25 cellular contexts compared by ENCODE assay signal in genomic region chr1:205257735-205258134, GRCh38. TPM values are rescaled to one million over a fixed set of nuclear protein-coding genes. Genes with fewer than 3 reads are reported as not detected.
DNase-seq lines count a peak whose midpoint lies in the region; ATAC-seq and TF ChIP-seq lines count a peak whose summit lies in the region.
"Had no signal": no experiment of that assay in that cellular context is flagged by ENCODE, and none has a peak within 500 bp of the region (broad histone marks: within the 10 kb centered on the region; RNA-seq: fewer than 3 reads in every experiment).

No MANE protein-coding gene starts in this region.

- H3K4me3 Mint-ChIP-seq in nephron progenitor cell: no peak overlapping the region
- H3K4me3 Mint-ChIP-seq: activated CD4-positive, alpha-beta T cell treated with anti-CD3 and anti-CD28 coated beads for 36 hours; CD4-positive, alpha-beta memory T cell; natural killer cell; stimulated activated effector memory CD8-positive, alpha-beta T cell treated with anti-CD3 and anti-CD28 coated beads, Interleukin-12 subunit alpha, Interleukin-12 subunit beta, amount 100 ng/mL, for 72 hours had no signal

- H3K36me3 Mint-ChIP-seq in nephron progenitor cell (ENCODE audit: low read depth): no peaks in the 10 kb centered on the region
- H3K36me3 Mint-ChIP-seq: CD4-positive, alpha-beta memory T cell; natural killer cell; stimulated activated effector memory CD8-positive, alpha-beta T cell treated with anti-CD3 and anti-CD28 coated beads, Interleukin-12 subunit alpha, Interleukin-12 subunit beta, amount 100 ng/mL, for 72 hours had no signal

- TF ChIP-seq CTCF in dorsolateral prefrontal cortex (IDR thresholded peaks at IDR 0.05 in 54 of 56, conservative IDR thresholded peaks at IDR 0.05 in 2 of 56; ENCODE audit: low read depth in 1 of 56, partially characterized antibody in 56 of 56) (peak in 1 of 56 donors; percentile 2), nephron progenitor cell (IDR thresholded peaks at IDR 0.05) (no peak)

- H3K9me3 Mint-ChIP-seq in nephron progenitor cell: no peaks in the 10 kb centered on the region
- H3K9me3 Mint-ChIP-seq: CD4-positive, alpha-beta memory T cell; natural killer cell; stimulated activated effector memory CD8-positive, alpha-beta T cell treated with anti-CD3 and anti-CD28 coated beads, Interleukin-12 subunit alpha, Interleukin-12 subunit beta, amount 100 ng/mL, for 72 hours had no signal

- no peak for ATAC-seq in GM19455 (IDR thresholded peaks at IDR 0.05; ENCODE audit: unreplicated experiment)
- ATAC-seq: activated CD4-positive, alpha-beta T cell treated with anti-CD3 and anti-CD28 coated beads for 36 hours; natural killer cell; stimulated activated effector memory CD8-positive, alpha-beta T cell treated with anti-CD3 and anti-CD28 coated beads, Interleukin-12 subunit alpha, Interleukin-12 subunit beta, amount 100 ng/mL, for 72 hours had no signal

- intact Hi-C loops in dorsolateral prefrontal cortex (cut with DNase I): loop anchor here (5.0 to 10.0 kb wide), 5 partner anchors 45 to 273 kb away; partner anchors contain the start of genes DSTYK (in 1 of the 2) and RBBP5 (in 1 of the 2)

- in situ Hi-C loops in SK-MEL-5 (cut with HindIII; ENCODE audit: low pct_unique_long_range_greater_than_20kb, low sequenced_read_pairs): no loop called here

- peaks cover 5% of the 10 kb centered on the region for H3K27me3 Mint-ChIP-seq in nephron progenitor cell (ENCODE audit: low read depth, poor library complexity)
- H3K27me3 Mint-ChIP-seq: activated CD4-positive, alpha-beta T cell treated with anti-CD3 and anti-CD28 coated beads for 36 hours; progenitor cell of endocrine pancreas had no signal

- DNase-seq in SK-MEL-5 (ENCODE audit: low read depth, low spot score) (peak; percentile 36), dorsolateral prefrontal cortex (no peak), nephron progenitor cell (no peak), superior temporal gyrus (ENCODE audit: extremely low spot score) (peak; percentile 72), NCI-H2227 (lab: John Stamatoyannopoulos, UW; ENCODE audit: unreplicated experiment) (no peak), SIG-M5 treated with dmso at 0.1 percent for 504 hours (lab: John Stamatoyannopoulos, UW; ENCODE audit: unreplicated experiment) (no peak)
- DNase-seq: activated CD4-positive, alpha-beta T cell treated with anti-CD3 and anti-CD28 coated beads for 36 hours; activated naive CD4-positive, alpha-beta T cell treated with anti-CD3 and anti-CD28 coated beads, Interleukin-2, amount 50 U/mL, for 16 hours; CD4-positive, alpha-beta memory T cell; effector memory CD4-positive, alpha-beta T cell; GOT3; kidney glomerular epithelial cell; natural killer cell; NCI-H1048; NCI-H187; NCI-H2227 treated with DMSO at 0.1 percent for 48 hours; SIG-M5; stimulated activated CD4-positive, alpha-beta T cell treated with anti-CD3 and anti-CD28 coated beads, Interleukin-2, amount 100 ng/mL, for 24 hours; T-helper 1 cell; thyroid gland had no signal

- H3K4me1 Mint-ChIP-seq in nephron progenitor cell: peaks cover 33% of the 10 kb centered on the region

- H3K27me3 ChIP-seq in dorsolateral prefrontal cortex: no peaks in the 10 kb centered on the region
- H3K27me3 ChIP-seq: esophagus muscularis mucosa, thyroid gland had no signal

- peak overlapping the region; percentile 76 to 100 (median 97) for H3K27ac ChIP-seq in dorsolateral prefrontal cortex
- H3K27ac ChIP-seq: esophagus muscularis mucosa, thyroid gland had no signal

- peak overlapping the region; percentile 57 for H3K27ac Mint-ChIP-seq in nephron progenitor cell
- H3K27ac Mint-ChIP-seq: activated CD4-positive, alpha-beta T cell treated with anti-CD3 and anti-CD28 coated beads for 36 hours; natural killer cell; progenitor cell of endocrine pancreas; stimulated activated effector memory CD8-positive, alpha-beta T cell treated with anti-CD3 and anti-CD28 coated beads, Interleukin-12 subunit alpha, Interleukin-12 subunit beta, amount 100 ng/mL, for 72 hours had no signal

- peak overlapping the region in 5 of 59 donors; percentile 6 to 34 (median 17) for H3K4me3 ChIP-seq in dorsolateral prefrontal cortex
- H3K4me3 ChIP-seq: esophagus muscularis mucosa, skin epidermis, thyroid gland had no signal

RNA-seq across cellular contexts. Expression of gene TMCC2, which starts 30.0 kb away (rescaled TPM):
- 22.1 and 26.5 TPM in 2 replicates for total RNA-seq in SK-MEL-5 (2014; rRNA removed; shearing (Covaris generic))
- 21.4 and 31.7 TPM in 2 replicates for polyA plus RNA-seq in SK-MEL-5 (2015; cell fraction: cytosol; rRNA removed)
- 17.6 and 26.0 TPM in 2 replicates for polyA plus RNA-seq in SK-MEL-5 (2015; cell fraction: nucleus; rRNA removed)
- 100 to 1,000 TPM in 42 of 120 experiments, 10 to 100 TPM in 78; 52.9 to 143 (median 93.9) TPM for total RNA-seq in dorsolateral prefrontal cortex

RNA-seq across cellular contexts. Expression of gene DSTYK, which starts 46.2 kb away (rescaled TPM):
- 31.1 and 32.8 TPM in 2 replicates for total RNA-seq in SK-MEL-5 (2014; rRNA removed; shearing (Covaris generic))
- polyA plus RNA-seq in SK-MEL-5 (2015; cell fraction: cytosol; rRNA removed): 26.3 and 35.3 TPM in 2 replicates
- polyA plus RNA-seq in SK-MEL-5 (2015; cell fraction: nucleus; rRNA removed): 8.7 and 11.2 TPM in 2 replicates
- total RNA-seq in dorsolateral prefrontal cortex: 10 to 100 TPM; 28.0 to 49.3 (median 39.9) TPM

Comparison
In these comparisons a context has a peak if more than half of its experiments do, and no peak if none do; other contexts are left out.
1. DNase-seq: peak in SK-MEL-5 (single experiment) and superior temporal gyrus (single experiment); none in dorsolateral prefrontal cortex (0 of 10), nephron progenitor cell (single experiment), NCI-H2227 (single experiment) and SIG-M5 treated with dmso at 0.1 percent for 504 hours (single experiment).